ENCODE assay signal across 1 cellular context in genomic region chr11:12832828-12833227, GRCh38.
TF ChIP-seq lines count a peak whose summit lies in the region.

No MANE protein-coding gene starts in this region.

TF ChIP-seq in HEK293, 187 proteins besides CTCF, POLR2A, EP300 and RAD21 (continued from another document):
- TF ChIP-seq PRDM6 (tag by site-specific recombination; IDR thresholded peaks at IDR 0.05), result peak; percentile 68
- peak; percentile 51; the same call in 1 of the 2 replicates for TF ChIP-seq KLF10 (tag by site-specific recombination; IDR thresholded peaks at IDR 0.05)
- TF ChIP-seq OVOL3 (tag by site-specific recombination; IDR thresholded peaks at IDR 0.05), result no peak
- TF ChIP-seq INSM2 (tag by site-specific recombination; IDR thresholded peaks at IDR 0.05), result peak; percentile 53; the same call in 1 of the 2 replicates
- TF ChIP-seq ZEB2 (tag by site-specific recombination; IDR thresholded peaks at IDR 0.05), result peak; percentile 75
- TF ChIP-seq ZBTB17 (tag by site-specific recombination; IDR thresholded peaks at IDR 0.05), result peak; percentile 36
- peak; percentile 74; the same call in 1 of the 2 replicates for TF ChIP-seq OSR2 (tag by site-specific recombination; IDR thresholded peaks at IDR 0.05)
- TF ChIP-seq TSHZ1 (tag by site-specific recombination; IDR thresholded peaks at IDR 0.05; ENCODE audit: borderline replicate concordance), result peak; percentile 47; the same call in 1 of the 2 replicates
- TF ChIP-seq ZNF48 (tag by site-specific recombination; IDR thresholded peaks at IDR 0.05), result no peak
TF ChIP-seq in HEK293: peak in this region for 22.
